8 cellular contexts compared by ENCODE assay signal in the genomic region with DNA sequence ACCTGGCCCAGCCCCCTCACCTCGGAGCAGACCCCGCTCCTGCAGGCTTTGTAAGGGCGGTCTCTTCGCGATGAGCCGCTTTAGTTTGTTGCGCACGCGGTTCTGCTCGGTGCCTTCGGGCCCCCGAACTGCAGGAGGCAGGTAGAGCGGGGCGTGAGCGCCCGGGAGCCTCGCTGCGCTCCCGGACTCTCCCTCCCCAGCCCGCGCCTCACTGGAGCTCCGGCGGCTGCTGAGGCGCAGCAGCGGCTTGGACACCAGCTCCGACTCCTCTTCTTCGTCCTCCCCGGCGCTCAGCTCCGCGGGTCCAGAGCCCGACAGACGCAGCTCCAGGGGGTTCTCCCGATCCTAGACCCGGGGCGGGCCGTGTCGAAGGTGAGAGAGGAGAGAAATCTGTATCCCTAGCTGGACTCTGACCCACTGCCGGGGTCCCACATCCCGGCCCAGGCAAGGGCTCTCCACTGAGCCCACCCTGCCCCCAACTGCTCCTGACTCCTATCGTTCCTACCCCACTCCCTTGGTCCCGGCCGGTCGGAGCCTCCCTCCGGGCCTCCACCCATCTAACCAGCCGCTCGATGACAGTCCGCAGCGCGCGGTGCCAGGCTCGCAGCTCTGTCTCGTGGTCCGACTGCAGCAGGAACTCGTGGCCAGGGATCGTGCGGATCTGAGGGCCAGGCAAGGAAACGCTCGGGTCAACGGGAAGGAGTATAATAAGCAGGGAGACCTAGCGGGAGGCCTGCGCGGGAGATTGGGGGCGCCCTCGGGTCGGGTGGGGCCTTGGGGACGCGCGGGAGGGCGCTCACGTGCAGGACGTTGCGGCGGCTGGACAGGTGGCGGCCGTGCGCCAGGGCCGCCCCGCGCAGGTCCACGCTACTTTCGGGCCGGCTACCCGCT. TPM values are rescaled to one million over a fixed set of nuclear protein-coding genes. Genes with fewer than 3 reads are reported as not detected.
DNase-seq lines count a peak whose midpoint lies in the region; ATAC-seq and TF ChIP-seq lines count a peak whose summit lies in the region.

No MANE protein-coding gene starts in this region.

- peak overlapping the region; percentile 87 to 96 (median 93) for H3K27ac ChIP-seq in spleen

- no peaks in the 10 kb centered on the region for H3K9me3 ChIP-seq in spleen

- H3K4me1 ChIP-seq in spleen = peaks cover 26 to 100% (median 81%) of the 10 kb centered on the region in 6 donors

- DNase-seq in activated T-cell treated with anti-CD3 and anti-CD28 coated beads, Interleukin-2, amount 50 U/mL, for 72 hours = no peak
- no peak for DNase-seq in activated T-cell treated with anti-CD3 and anti-CD28 coated beads, Interleukin-2, amount 50 U/mL, for 48 hours
- no peak for DNase-seq in activated naive CD8-positive, alpha-beta T cell treated with anti-CD3 and anti-CD28 coated beads, Interleukin-2, amount 10 ng/mL, durations not matched to agents 7 days and 5 days
- peak; percentile 72 for DNase-seq in iPS-NIHi11 (ENCODE audit: low spot score)
- peak; percentile 82 for DNase-seq in spleen
- DNase-seq in SIG-M5 treated with dmso at 0.1 percent for 504 hours (lab: John Stamatoyannopoulos, UW; ENCODE audit: unreplicated experiment) = no peak
- DNase-seq in stimulated activated CD4-positive, alpha-beta T cell treated with anti-CD3 and anti-CD28 coated beads, Interleukin-1b, Interleukin-23, amount 100 ng/mL, for 48 hours = no peak
- no peak for DNase-seq in NCI-H774 (lab: John Stamatoyannopoulos, UW)

- intact Hi-C loops in spleen (cut with DNase I; ENCODE audit: low total_unique reads) = no loop called here

- peaks cover 0 to 58% (median 45%) of the 10 kb centered on the region in 6 donors for H3K36me3 ChIP-seq in spleen

- H3K4me3 Mint-ChIP-seq in activated T-cell treated with anti-CD3 and anti-CD28 coated beads, Interleukin-2, amount 50 U/mL, for 72 hours = peak overlapping the region; percentile 97 to 98
- peak overlapping the region; percentile 96 for H3K4me3 Mint-ChIP-seq in activated naive CD8-positive, alpha-beta T cell treated with anti-CD3 and anti-CD28 coated beads, Interleukin-2, amount 10 ng/mL, durations not matched to agents 7 days and 5 days

- POLR2A ChIA-PET in activated naive CD8-positive, alpha-beta T cell treated with anti-CD3 and anti-CD28 coated beads, Interleukin-2, amount 10 ng/mL, durations not matched to agents 7 days and 5 days (lab: Charles Lee) = interaction anchor here (1.8 to 8.0 kb wide), 5 partner anchors 12 to 44 kb away, joined by 5 to 119 read pairs (median 16); a partner anchor contains a TSS

- H3K27me3 ChIP-seq in spleen (replicated peaks in 1 of 7) = peaks cover 0 to 18% (median 0%) of the 10 kb centered on the region in 7 donors

- H3K9me3 Mint-ChIP-seq in activated T-cell treated with anti-CD3 and anti-CD28 coated beads, Interleukin-2, amount 50 U/mL, for 72 hours = no peaks in the 10 kb centered on the region
- no peaks in the 10 kb centered on the region for H3K9me3 Mint-ChIP-seq in activated naive CD8-positive, alpha-beta T cell treated with anti-CD3 and anti-CD28 coated beads, Interleukin-2, amount 10 ng/mL, durations not matched to agents 7 days and 5 days

- no peak overlapping the region for H3K27ac Mint-ChIP-seq in activated T-cell treated with anti-CD3 and anti-CD28 coated beads, Interleukin-2, amount 50 U/mL, for 72 hours
- H3K27ac Mint-ChIP-seq in activated naive CD8-positive, alpha-beta T cell treated with anti-CD3 and anti-CD28 coated beads, Interleukin-2, amount 10 ng/mL, durations not matched to agents 7 days and 5 days = peak overlapping the region; percentile 99

- TF ChIP-seq CTCF in spleen (IDR thresholded peaks at IDR 0.05 in 8 of 11, conservative IDR thresholded peaks at IDR 0.05 in 3 of 11) = no peak

- no peak for TF ChIP-seq POLR2A in spleen (IDR thresholded peaks at IDR 0.05)

- peaks cover 65% of the 10 kb centered on the region for H3K4me1 Mint-ChIP-seq in activated T-cell treated with anti-CD3 and anti-CD28 coated beads, Interleukin-2, amount 50 U/mL, for 72 hours (ENCODE audit: low read depth)
- peaks cover 47% of the 10 kb centered on the region for H3K4me1 Mint-ChIP-seq in activated naive CD8-positive, alpha-beta T cell treated with anti-CD3 and anti-CD28 coated beads, Interleukin-2, amount 10 ng/mL, durations not matched to agents 7 days and 5 days

- 37 to 49% (median 42%) methylated on average over 40 to 84 of the region's 84 CpGs for WGBS in spleen, 5 donors

- no peak for ATAC-seq in activated T-cell treated with anti-CD3 and anti-CD28 coated beads, Interleukin-2, amount 50 U/mL, for 72 hours (replicated peaks in 1 of 2)
- ATAC-seq in activated naive CD8-positive, alpha-beta T cell treated with anti-CD3 and anti-CD28 coated beads, Interleukin-2, amount 10 ng/mL, durations not matched to agents 7 days and 5 days (ENCODE audit: low read depth) = no peak

- peak overlapping the region; percentile 39 to 89 (median 61) for H3K4me3 ChIP-seq in spleen

- no peaks in the 10 kb centered on the region for H3K27me3 Mint-ChIP-seq in activated T-cell treated with anti-CD3 and anti-CD28 coated beads, Interleukin-2, amount 50 U/mL, for 72 hours (ENCODE audit: low read depth)
- H3K27me3 Mint-ChIP-seq in activated naive CD8-positive, alpha-beta T cell treated with anti-CD3 and anti-CD28 coated beads, Interleukin-2, amount 10 ng/mL, durations not matched to agents 7 days and 5 days = no peaks in the 10 kb centered on the region

- peaks cover 17 to 36% of the 10 kb centered on the region in 2 donors for H3K36me3 Mint-ChIP-seq in activated T-cell treated with anti-CD3 and anti-CD28 coated beads, Interleukin-2, amount 50 U/mL, for 72 hours (ENCODE audit: insufficient read depth in 2 of 2)
- H3K36me3 Mint-ChIP-seq in activated naive CD8-positive, alpha-beta T cell treated with anti-CD3 and anti-CD28 coated beads, Interleukin-2, amount 10 ng/mL, durations not matched to agents 7 days and 5 days = peaks cover 43% of the 10 kb centered on the region

RNA-seq across cellular contexts. Expression of a gene that starts 4.2 kb away (rescaled TPM):
- 100 to 1,000 TPM; 119 to 153 TPM for total RNA-seq in activated T-cell treated with anti-CD3 and anti-CD28 coated beads, Interleukin-2, amount 50 U/mL, for 72 hours
- total RNA-seq in activated naive CD8-positive, alpha-beta T cell treated with anti-CD3 and anti-CD28 coated beads, Interleukin-2, amount 10 ng/mL, durations not matched to agents 7 days and 5 days = 100 to 1,000 TPM; 282 to 304 TPM
- 100 to 1,000 TPM; 148 to 328 (median 226) TPM for total RNA-seq in spleen
- 100 to 1,000 TPM; 190 to 400 (median 251) TPM for polyA plus RNA-seq in spleen

RNA-seq across cellular contexts. Expression of a gene that starts 12.4 kb away (rescaled TPM):
- 100 to 1,000 TPM; 575 to 653 TPM for total RNA-seq in activated T-cell treated with anti-CD3 and anti-CD28 coated beads, Interleukin-2, amount 50 U/mL, for 72 hours
- 100 to 1,000 TPM; 293 to 306 TPM for total RNA-seq in activated naive CD8-positive, alpha-beta T cell treated with anti-CD3 and anti-CD28 coated beads, Interleukin-2, amount 10 ng/mL, durations not matched to agents 7 days and 5 days
- total RNA-seq in spleen = 100 to 1,000 TPM in 4 of 7 donors, 10 to 100 TPM in 3; 72.4 to 186 (median 146) TPM
- polyA plus RNA-seq in spleen = 100 to 1,000 TPM in 1 of 3 donors, 10 to 100 TPM in 2; 67.4 to 104 (median 89.2) TPM

RNA-seq across cellular contexts. Expression of a gene that starts 15.9 kb away (rescaled TPM):
- 1 to 10 TPM in 1 of 2 donors, under 1 TPM in 1; 0.21 to 1.3 TPM for total RNA-seq in activated T-cell treated with anti-CD3 and anti-CD28 coated beads, Interleukin-2, amount 50 U/mL, for 72 hours
- total RNA-seq in activated naive CD8-positive, alpha-beta T cell treated with anti-CD3 and anti-CD28 coated beads, Interleukin-2, amount 10 ng/mL, durations not matched to agents 7 days and 5 days = under 1 TPM; 0.54 to 0.86 TPM
- 1 to 10 TPM in 4 of 7 donors, under 1 TPM in 3; 0.46 to 3.6 (median 1.1) TPM for total RNA-seq in spleen
- polyA plus RNA-seq in spleen = 1 to 10 TPM in 1 of 3 donors, under 1 TPM in 2; 0.63 to 1.2 (median 0.77) TPM

RNA-seq across cellular contexts. Expression of a gene that starts 20.4 kb away (rescaled TPM):
- total RNA-seq in activated T-cell treated with anti-CD3 and anti-CD28 coated beads, Interleukin-2, amount 50 U/mL, for 72 hours = 1 to 10 TPM; 3.8 to 4.8 TPM
- not detected for total RNA-seq in activated naive CD8-positive, alpha-beta T cell treated with anti-CD3 and anti-CD28 coated beads, Interleukin-2, amount 10 ng/mL, durations not matched to agents 7 days and 5 days
- total RNA-seq in spleen = not detected
- under 1 TPM in 1 of 3 donors, not detected in 2; 0.02 TPM for polyA plus RNA-seq in spleen

RNA-seq across cellular contexts. Expression of a gene that starts 40.9 kb away (rescaled TPM):
- total RNA-seq in activated T-cell treated with anti-CD3 and anti-CD28 coated beads, Interleukin-2, amount 50 U/mL, for 72 hours = not detected
- total RNA-seq in activated naive CD8-positive, alpha-beta T cell treated with anti-CD3 and anti-CD28 coated beads, Interleukin-2, amount 10 ng/mL, durations not matched to agents 7 days and 5 days = under 1 TPM in 1 of 2 experiments, not detected in 1; 0.14 TPM
- under 1 TPM in 1 of 7 donors, not detected in 6; 0.19 TPM for total RNA-seq in spleen
- not detected for polyA plus RNA-seq in spleen

Comparison
In these comparisons a context has a peak if more than half of its experiments do, and no peak if none do; other contexts are left out.
1. DNase-seq: peak in iPS-NIHi11 (single experiment) and spleen (single experiment); none in activated T-cell treated with anti-CD3 and anti-CD28 coated beads, Interleukin-2, amount 50 U/mL, for 72 hours (0 of 2), activated T-cell treated with anti-CD3 and anti-CD28 coated beads, Interleukin-2, amount 50 U/mL, for 48 hours (0 of 2), activated naive CD8-positive, alpha-beta T cell treated with anti-CD3 and anti-CD28 coated beads, Interleukin-2, amount 10 ng/mL, durations not matched to agents 7 days and 5 days (single experiment), SIG-M5 treated with dmso at 0.1 percent for 504 hours (single experiment), stimulated activated CD4-positive, alpha-beta T cell treated with anti-CD3 and anti-CD28 coated beads, Interleukin-1b, Interleukin-23, amount 100 ng/mL, for 48 hours (single experiment) and NCI-H774 (single experiment).